In genomic region chr17:57138956-57139576, GRCh38 we compare ENCODE assay signal across 18 cellular contexts.
DNase-seq lines count a peak whose midpoint lies in the region; ATAC-seq and TF ChIP-seq lines count a peak whose summit lies in the region.
"Had no signal": no experiment of that assay in that cellular context is flagged by ENCODE, and none has a peak within 500 bp of the region (broad histone marks: within the 10 kb centered on the region; RNA-seq: fewer than 3 reads in every experiment).

No MANE protein-coding gene starts in this region.

- H3K27ac ChIP-seq in BLaER1: peak overlapping the region; percentile 84
- H3K27ac ChIP-seq: PC-9, skin epidermis, thoracic aorta had no signal

- no peak overlapping the region for H3K27ac Mint-ChIP-seq in stimulated activated effector memory CD8-positive, alpha-beta T cell treated with anti-CD3 and anti-CD28 coated beads, Interleukin-12 subunit alpha, Interleukin-12 subunit beta, amount 100 ng/mL, for 72 hours
- H3K27ac Mint-ChIP-seq: activated CD4-positive, alpha-beta T cell treated with anti-CD3 and anti-CD28 coated beads, Interleukin-2, amount 10 ng/mL, durations not matched to agents 7 days and 5 days had no signal

- no peaks in the 10 kb centered on the region for H3K36me3 ChIP-seq in BLaER1
- H3K36me3 ChIP-seq: thoracic aorta had no signal

- no peaks in the 10 kb centered on the region for H3K4me1 Mint-ChIP-seq in stimulated activated effector memory CD8-positive, alpha-beta T cell treated with anti-CD3 and anti-CD28 coated beads, Interleukin-12 subunit alpha, Interleukin-12 subunit beta, amount 100 ng/mL, for 72 hours

- no peaks in the 10 kb centered on the region for H3K36me3 Mint-ChIP-seq in stimulated activated effector memory CD8-positive, alpha-beta T cell treated with anti-CD3 and anti-CD28 coated beads, Interleukin-12 subunit alpha, Interleukin-12 subunit beta, amount 100 ng/mL, for 72 hours

- peaks cover 100% of the 10 kb centered on the region for H3K4me1 ChIP-seq in BLaER1

- H3K4me2 ChIP-seq in BLaER1: peak overlapping the region; percentile 93
- H3K4me2 ChIP-seq: PC-9, SK-N-SH had no signal

- no peaks in the 10 kb centered on the region for H3K9me3 ChIP-seq in BLaER1
- H3K9me3 ChIP-seq: SK-N-SH, thoracic aorta had no signal

- H3K4me3 ChIP-seq in BLaER1 (no peak overlapping the region), foreskin fibroblast (ENCODE audit: low read depth in 1 of 2, low read length in 2 of 2) (no peak overlapping the region)
- H3K4me3 ChIP-seq: PC-9, skin epidermis, thoracic aorta had no signal

- H4K20me1 ChIP-seq in BLaER1: no peaks in the 10 kb centered on the region

- H3K9me3 Mint-ChIP-seq in stimulated activated effector memory CD8-positive, alpha-beta T cell treated with anti-CD3 and anti-CD28 coated beads, Interleukin-12 subunit alpha, Interleukin-12 subunit beta, amount 100 ng/mL, for 72 hours: no peaks in the 10 kb centered on the region
- H3K9me3 Mint-ChIP-seq: activated CD4-positive, alpha-beta T cell treated with anti-CD3 and anti-CD28 coated beads, Interleukin-2, amount 10 ng/mL, durations not matched to agents 7 days and 5 days had no signal

- no peak for TF ChIP-seq CTCF in foreskin fibroblast (IDR thresholded peaks at IDR 0.05; ENCODE audit: low read depth, low read length)

- no peak for ATAC-seq in stimulated activated effector memory CD8-positive, alpha-beta T cell treated with anti-CD3 and anti-CD28 coated beads, Interleukin-12 subunit alpha, Interleukin-12 subunit beta, amount 100 ng/mL, for 72 hours
- no peak for ATAC-seq in HG03354 (IDR thresholded peaks at IDR 0.05; ENCODE audit: poor library complexity, severe bottlenecking, unreplicated experiment)

- no peak overlapping the region for H3K4me3 Mint-ChIP-seq in stimulated activated effector memory CD8-positive, alpha-beta T cell treated with anti-CD3 and anti-CD28 coated beads, Interleukin-12 subunit alpha, Interleukin-12 subunit beta, amount 100 ng/mL, for 72 hours
- H3K4me3 Mint-ChIP-seq: activated CD4-positive, alpha-beta T cell treated with anti-CD3 and anti-CD28 coated beads, Interleukin-2, amount 10 ng/mL, durations not matched to agents 7 days and 5 days had no signal

- H3K27me3 ChIP-seq in BLaER1: no peaks in the 10 kb centered on the region

- DNase-seq in ELR (ENCODE audit: low read depth) (peak; percentile 56), NCI-H526 (lab: John Stamatoyannopoulos, UW) (peak; percentile 53 to 71), foreskin fibroblast (peak; percentile 43 to 52), MV-4-11 (lab: John Stamatoyannopoulos, UW) (no peak)
- no peak for DNase-seq in stimulated activated effector memory CD8-positive, alpha-beta T cell treated with anti-CD3 and anti-CD28 coated beads, Interleukin-12 subunit alpha, Interleukin-12 subunit beta, amount 100 ng/mL, for 72 hours (ENCODE audit: low spot score in 2 of 2)
- DNase-seq: activated CD4-positive, alpha-beta T cell treated with anti-CD3 and anti-CD28 coated beads, Interleukin-2, amount 10 ng/mL, durations not matched to agents 7 days and 5 days; activated naive CD4-positive, alpha-beta T cell treated with anti-CD3 and anti-CD28 coated beads, Interleukin-2, amount 50 U/mL, for 16 hours; activated T-cell treated with anti-CD3 and anti-CD28 coated beads for 4 hours; AML-193; cortex of kidney; Karpas-422; NCI-H187; PC-9; SK-N-SH had no signal

- no peak overlapping the region for H3K9ac ChIP-seq in BLaER1
- H3K9ac ChIP-seq: SK-N-SH had no signal

Comparison
In these comparisons a context has a peak if more than half of its experiments do, and no peak if none do; other contexts are left out.
1. DNase-seq: peak in ELR (single experiment), NCI-H526 (2 of 2) and foreskin fibroblast (2 of 2); none in MV-4-11 (single experiment) and stimulated activated effector memory CD8-positive, alpha-beta T cell treated with anti-CD3 and anti-CD28 coated beads, Interleukin-12 subunit alpha, Interleukin-12 subunit beta, amount 100 ng/mL, for 72 hours (0 of 2).